ENCODE assay signal across 1 cellular context in genomic region chr22:29157759-29158535, GRCh38.
A peak's percentile ranks its signal among the peaks of the same experiment; 100 is the strongest.
TF ChIP-seq lines count a peak whose summit lies in the region.

No MANE protein-coding gene starts in this region.

TF ChIP-seq in HepG2, 621 proteins besides CTCF, POLR2A, EP300 and RAD21 (continued from another document):
- TF ChIP-seq TEAD3 (CRISPR knock-in tag; optimal IDR thresholded peaks at IDR 0.05; ENCODE audit: borderline replicate concordance) = no peak
- no peak for TF ChIP-seq PHF8 (CRISPR knock-in tag; IDR thresholded peaks at IDR 0.05)
- TF ChIP-seq THAP11 (CRISPR knock-in tag; IDR thresholded peaks at IDR 0.05) = peak; percentile 97
- no peak for TF ChIP-seq HNF1A (IDR thresholded peaks at IDR 0.05; ENCODE audit: low read depth)
- no peak for TF ChIP-seq HNF1A (CRISPR knock-in tag; IDR thresholded peaks at IDR 0.05; ENCODE audit: borderline replicate concordance)
